In genomic region chr1:88683848-88684481, GRCh38 we compare ENCODE assay signal across 1 cellular context.
A peak's percentile ranks its signal among the peaks of the same experiment; 100 is the strongest.
TF ChIP-seq lines count a peak whose summit lies in the region.

Gene PKN2 (plus strand): TSS chr1:88684273. CDS start chr1:88684581, 308 bp downstream.

TF ChIP-seq in HepG2, 621 proteins besides CTCF, POLR2A, EP300 and RAD21 (continued from another document and continues in another):
- no peak for TF ChIP-seq MEIS1 (CRISPR knock-in tag; IDR thresholded peaks at IDR 0.05; ENCODE audit: borderline replicate concordance)
- no peak for TF ChIP-seq SP1 (IDR thresholded peaks at IDR 0.05)
- peak; percentile 85 for TF ChIP-seq SP1 (CRISPR knock-in tag; IDR thresholded peaks at IDR 0.05)
- peak; percentile 94 for TF ChIP-seq RBM39 (IDR thresholded peaks at IDR 0.05; ENCODE audit: low read depth, low read length, poor library complexity, severe bottlenecking)
- TF ChIP-seq GMEB2 (CRISPR knock-in tag; IDR thresholded peaks at IDR 0.05; ENCODE audit: low read depth): no peak
- TF ChIP-seq REPIN1 (CRISPR knock-in tag; IDR thresholded peaks at IDR 0.05; ENCODE audit: borderline replicate concordance, low read depth): peak; percentile 77; the same call in 1 of the 2 replicates
- peak; percentile 72; the same call in 1 of the 2 replicates for TF ChIP-seq RXRB (CRISPR knock-in tag; IDR thresholded peaks at IDR 0.05; ENCODE audit: borderline replicate concordance)
- no peak for TF ChIP-seq IRF1 (CRISPR knock-in tag; IDR thresholded peaks at IDR 0.05; ENCODE audit: low read depth)
- TF ChIP-seq ELF4 (CRISPR knock-in tag; IDR thresholded peaks at IDR 0.05; ENCODE audit: borderline replicate concordance): peak; percentile 56; the same call in 1 of the 2 replicates
- TF ChIP-seq ZMYM4 (CRISPR knock-in tag; IDR thresholded peaks at IDR 0.05): peak; percentile 99
- no peak for TF ChIP-seq ZNF615 (CRISPR knock-in tag; IDR thresholded peaks at IDR 0.05; ENCODE audit: borderline replicate concordance)
- TF ChIP-seq ZNF276 (CRISPR knock-in tag; IDR thresholded peaks at IDR 0.05; ENCODE audit: low read depth): 0 out of 2 replicates have a peak, but pooled peaks have one; percentile 40
- no peak for TF ChIP-seq ZNF550 (CRISPR knock-in tag; IDR thresholded peaks at IDR 0.05; ENCODE audit: borderline replicate concordance)
- TF ChIP-seq DR1 (CRISPR knock-in tag; IDR thresholded peaks at IDR 0.05): peak; percentile 82
- TF ChIP-seq NRL (CRISPR knock-in tag; IDR thresholded peaks at IDR 0.05; ENCODE audit: borderline replicate concordance): no peak
- no peak for TF ChIP-seq SIX1 (CRISPR knock-in tag; IDR thresholded peaks at IDR 0.05; ENCODE audit: borderline replicate concordance)
- TF ChIP-seq PHB2 (IDR thresholded peaks at IDR 0.05; ENCODE audit: partially characterized antibody): no peak
- TF ChIP-seq POLR2AphosphoS5 (IDR thresholded peaks at IDR 0.05; ENCODE audit: low read depth, low read length): peak; percentile 88
- TF ChIP-seq ZNF292 (CRISPR knock-in tag; IDR thresholded peaks at IDR 0.05; ENCODE audit: borderline replicate concordance, low read depth): peak; percentile 58; the same call in 1 of the 2 replicates
- peak; percentile 95 for TF ChIP-seq HOMEZ (CRISPR knock-in tag; IDR thresholded peaks at IDR 0.05; ENCODE audit: low read depth)
- no peak for TF ChIP-seq THAP8 (CRISPR knock-in tag; IDR thresholded peaks at IDR 0.05; ENCODE audit: borderline replicate concordance)
- no peak for TF ChIP-seq PTBP1 (IDR thresholded peaks at IDR 0.05; ENCODE audit: low read depth, low read length, poor library complexity, severe bottlenecking)
- peak; percentile 73; the same call in 1 of the 2 replicates for TF ChIP-seq ZBTB20 (CRISPR knock-in tag; IDR thresholded peaks at IDR 0.05; ENCODE audit: borderline replicate concordance, low read depth)
- TF ChIP-seq ZNF784 (CRISPR knock-in tag; IDR thresholded peaks at IDR 0.05; ENCODE audit: borderline replicate concordance): no peak
- TF ChIP-seq SRSF4 (IDR thresholded peaks at IDR 0.05; ENCODE audit: low read depth, low read length, poor library complexity, severe bottlenecking): no peak
- TF ChIP-seq ZNF557 (CRISPR knock-in tag; IDR thresholded peaks at IDR 0.05): no peak
- TF ChIP-seq ZSCAN20 (CRISPR knock-in tag; IDR thresholded peaks at IDR 0.05; ENCODE audit: borderline replicate concordance): no peak
- TF ChIP-seq ZFYVE20 (CRISPR knock-in tag; IDR thresholded peaks at IDR 0.05; ENCODE audit: borderline replicate concordance, low read depth): no peak
- no peak for TF ChIP-seq IKZF1 (IDR thresholded peaks at IDR 0.05)
- peak; percentile 16; the same call in 1 of the 2 replicates for TF ChIP-seq NFRKB (IDR thresholded peaks at IDR 0.05)
- TF ChIP-seq ZKSCAN8 (CRISPR knock-in tag; IDR thresholded peaks at IDR 0.05; ENCODE audit: borderline replicate concordance): no peak
- TF ChIP-seq SAP130 (CRISPR knock-in tag; IDR thresholded peaks at IDR 0.05; ENCODE audit: low read depth): peak; percentile 96
- TF ChIP-seq SMAD1 (CRISPR knock-in tag; IDR thresholded peaks at IDR 0.05; ENCODE audit: borderline replicate concordance, low read depth): peak; percentile 70; the same call in 1 of the 2 replicates
- peak; percentile 19; the same call in 1 of the 2 replicates for TF ChIP-seq ZNF691 (CRISPR knock-in tag; IDR thresholded peaks at IDR 0.05; ENCODE audit: borderline replicate concordance, low read depth)
- TF ChIP-seq NR2F6 (IDR thresholded peaks at IDR 0.05): no peak
- TF ChIP-seq NR2F6 (CRISPR knock-in tag; IDR thresholded peaks at IDR 0.05): peak; percentile 54; the same call in 1 of the 2 replicates
- TF ChIP-seq ARNT (IDR thresholded peaks at IDR 0.05): no peak
- TF ChIP-seq ZNF577 (CRISPR knock-in tag; IDR thresholded peaks at IDR 0.05; ENCODE audit: borderline replicate concordance, low read depth): no peak
- peak; percentile 64; the same call in 1 of the 2 replicates for TF ChIP-seq ZNF747 (CRISPR knock-in tag; IDR thresholded peaks at IDR 0.05; ENCODE audit: borderline replicate concordance)
- no peak for TF ChIP-seq TOPORS (CRISPR knock-in tag; IDR thresholded peaks at IDR 0.05)
- no peak for TF ChIP-seq U2AF1 (optimal IDR thresholded peaks at IDR 0.05; ENCODE audit: low read depth, low read length)
- TF ChIP-seq ATF2 (CRISPR knock-in tag; IDR thresholded peaks at IDR 0.05): peak; percentile 64; the same call in 1 of the 2 replicates
- TF ChIP-seq CREM (IDR thresholded peaks at IDR 0.05): peak; percentile 96
- TF ChIP-seq CREM (CRISPR knock-in tag; IDR thresholded peaks at IDR 0.05): peak; percentile 85
- peak; percentile 79 for TF ChIP-seq ELF1 (CRISPR knock-in tag; IDR thresholded peaks at IDR 0.05)
- TF ChIP-seq ZNF83 (CRISPR knock-in tag; IDR thresholded peaks at IDR 0.05; ENCODE audit: borderline replicate concordance): 0 out of 2 replicates have a peak, but pooled peaks have one; percentile 3
- no peak for TF ChIP-seq SUZ12 (IDR thresholded peaks at IDR 0.05; ENCODE audit: low read depth, low read length)
- peak; percentile 49; the same call in 1 of the 2 replicates for TF ChIP-seq ZNF749 (CRISPR knock-in tag; IDR thresholded peaks at IDR 0.05; ENCODE audit: borderline replicate concordance)
- TF ChIP-seq ZNF512 (CRISPR knock-in tag; IDR thresholded peaks at IDR 0.05): no peak
- TF ChIP-seq ZMAT3 (CRISPR knock-in tag; conservative IDR thresholded peaks at IDR 0.05): no peak; the same call in 1 of the 2 replicates
- no peak for TF ChIP-seq ZNF224 (CRISPR knock-in tag; IDR thresholded peaks at IDR 0.05)
- TF ChIP-seq MAZ (IDR thresholded peaks at IDR 0.05; ENCODE audit: borderline replicate concordance, low read depth, low read length): peak; percentile 78; the same call in 1 of the 2 replicates
- peak; percentile 92 for TF ChIP-seq MAZ (CRISPR knock-in tag; IDR thresholded peaks at IDR 0.05; ENCODE audit: low read depth)
- TF ChIP-seq ZKSCAN1 (IDR thresholded peaks at IDR 0.05; ENCODE audit: low read length): no peak
- TF ChIP-seq EED (CRISPR knock-in tag; IDR thresholded peaks at IDR 0.05): no peak
- peak; percentile 43; the same call in 1 of the 2 replicates for TF ChIP-seq ATF7-NPFF (CRISPR knock-in tag; IDR thresholded peaks at IDR 0.05; ENCODE audit: low read depth)
- TF ChIP-seq ZNF644 (CRISPR knock-in tag; IDR thresholded peaks at IDR 0.05; ENCODE audit: low read depth): no peak
- no peak for TF ChIP-seq ZNF432 (CRISPR knock-in tag; IDR thresholded peaks at IDR 0.05; ENCODE audit: borderline replicate concordance)
- TF ChIP-seq BCLAF1 (IDR thresholded peaks at IDR 0.05): no peak
- TF ChIP-seq RNF2 (conservative IDR thresholded peaks at IDR 0.05; ENCODE audit: low read depth): no peak
